ENCODE assay signal across 25 cellular contexts in genomic region chr10:100965820-100966219, GRCh38.
"Had no signal": no experiment of that assay in that cellular context is flagged by ENCODE, and none has a peak within 500 bp of the region (broad histone marks: within the 10 kb centered on the region; RNA-seq: fewer than 3 reads in every experiment).

No MANE protein-coding gene starts in this region.

- FAIRE-seq: colon, endothelial cell of umbilical vein, islet of Langerhans, keratinocyte had no signal

- H3K4me3 Mint-ChIP-seq: mesothelial cell of epicardium had no signal

- ATAC-seq: gastrocnemius medialis, heart right ventricle, left cardiac atrium, left lung, left ventricle myocardium superior, lower lobe of right lung, mucosa of descending colon had no signal

- H3K27me3 ChIP-seq: dorsolateral prefrontal cortex, esophagus squamous epithelium, gastrocnemius medialis had no signal

- DNase-seq: dermis blood vessel endothelial cell; dorsolateral prefrontal cortex; effector CD4-positive, alpha-beta T cell; effector memory CD4-positive, alpha-beta T cell; esophagus squamous epithelium; foreskin fibroblast; foreskin melanocyte; gastrocnemius medialis; glutamatergic neuron; head of caudate nucleus; heart right ventricle; hippocampal formation; left cardiac atrium; left lung; left ventricle myocardium superior; lower lobe of right lung; mesenchymal stem cell; mucosa of descending colon; naive B cell had no signal

- H3K27ac Mint-ChIP-seq: mesothelial cell of epicardium, naive B cell had no signal

- H3K27ac ChIP-seq: coronary artery, esophagus squamous epithelium, gastrocnemius medialis, heart right ventricle, left lung, lower lobe of right lung had no signal

- H3K9me3 Mint-ChIP-seq: mesothelial cell of epicardium, naive B cell had no signal

- H3K9me3 ChIP-seq: esophagus squamous epithelium, gastrocnemius medialis, heart right ventricle, left lung, lower lobe of right lung, mucosa of descending colon had no signal

- H3K4me3 ChIP-seq: coronary artery, dorsolateral prefrontal cortex, esophagus squamous epithelium, gastrocnemius medialis, heart right ventricle, left lung, lower lobe of right lung, mucosa of descending colon had no signal
